Comparison of ENCODE assay signal across 1 cellular context in genomic region chr1:25245809-25246599, GRCh38.
TF ChIP-seq lines count a peak whose summit lies in the region.

No MANE protein-coding gene starts in this region.

TF ChIP-seq in GM23338, 12 proteins besides CTCF, POLR2A, EP300 and RAD21 (continued from another document):
- TF ChIP-seq REST (IDR thresholded peaks at IDR 0.05; ENCODE audit: unreplicated experiment) (no peak), ZNF331 (CRISPR knock-in tag; IDR thresholded peaks at IDR 0.05; ENCODE audit: low read depth) (no peak), EZH2phosphoT487 (IDR thresholded peaks at IDR 0.05; ENCODE audit: unreplicated experiment) (no peak), NANOG (IDR thresholded peaks at IDR 0.05; ENCODE audit: borderline replicate concordance) (no peak)
